In the genomic region with DNA sequence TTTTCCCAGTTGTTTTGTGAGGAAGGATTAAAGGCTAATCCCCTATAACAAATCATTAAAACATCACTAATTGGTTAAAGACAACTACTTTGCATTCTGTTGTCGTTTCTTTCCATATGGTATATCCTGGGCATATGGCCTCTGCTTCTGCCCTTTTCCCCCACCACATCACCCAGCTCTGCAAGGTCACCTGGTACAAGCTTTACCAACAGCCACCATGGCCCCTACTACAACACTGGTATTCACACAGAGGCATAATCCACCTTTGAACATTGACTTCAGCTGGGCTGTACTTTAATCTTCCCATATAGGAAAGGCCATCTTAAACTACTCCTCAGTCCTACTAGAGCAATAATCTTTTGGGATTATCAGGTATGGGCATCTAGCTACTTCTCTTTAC, we compare ENCODE assay signal across 23 cellular contexts.
DNase-seq lines count a peak whose midpoint lies in the region; ATAC-seq and TF ChIP-seq lines count a peak whose summit lies in the region.
"Had no signal": no experiment of that assay in that cellular context is flagged by ENCODE, and none has a peak within 500 bp of the region (broad histone marks: within the 10 kb centered on the region; RNA-seq: fewer than 3 reads in every experiment).

No MANE protein-coding gene starts in this region.

- peaks cover 12% of the 10 kb centered on the region for H3K4me1 ChIP-seq in BLaER1

- H3K27ac ChIP-seq in BLaER1: no peak overlapping the region

- peaks cover 4% of the 10 kb centered on the region for H3K4me1 Mint-ChIP-seq in glutamatergic neuron (ENCODE audit: low read depth, unreplicated experiment)
- H3K4me1 Mint-ChIP-seq: CD4-positive, alpha-beta memory T cell; T-helper 17 cell had no signal

- peak overlapping the region; percentile 38; the same call in 1 of the 2 replicates for H3K4me2 ChIP-seq in BLaER1
- H3K4me2 ChIP-seq: SK-N-SH had no signal

- no peaks in the 10 kb centered on the region for H3K9me3 ChIP-seq in BLaER1
- H3K9me3 ChIP-seq: SK-N-SH had no signal

- H3K27me3 ChIP-seq in BLaER1: no peaks in the 10 kb centered on the region

- ATAC-seq in GM18858 (IDR thresholded peaks at IDR 0.05; ENCODE audit: unreplicated experiment): no peak
- ATAC-seq: HepG2, PC-3, T-helper 17 cell had no signal

- no peak overlapping the region for H3K4me3 Mint-ChIP-seq in glutamatergic neuron (ENCODE audit: unreplicated experiment)
- H3K4me3 Mint-ChIP-seq: CD4-positive, alpha-beta memory T cell; H9; T-helper 17 cell had no signal

- peaks cover 4% of the 10 kb centered on the region for H3K27me3 Mint-ChIP-seq in glutamatergic neuron (ENCODE audit: unreplicated experiment)
- H3K27me3 Mint-ChIP-seq: CD4-positive, alpha-beta memory T cell; T-helper 17 cell had no signal

- peak; percentile 45 for DNase-seq in DMS 273 treated with DMSO at 0.1 percent for 48 hours (lab: John Stamatoyannopoulos, UW)
- DNase-seq in NCI-H524 treated with DMSO at 0.1 percent for 48 hours (lab: John Stamatoyannopoulos, UW): peak; percentile 78
- no peak for DNase-seq in glutamatergic neuron
- DNase-seq in foreskin melanocyte: no peak
- DNase-seq in medulla oblongata (ENCODE audit: extremely low spot score): no peak
- DNase-seq: CD4-positive, alpha-beta memory T cell; COR-L47; DMS153; DND-41; H9; Karpas-422; MV-4-11; NCI-H1105 treated with DMSO at 0.1 percent for 48 hours; NCI-H146; NCI-H2029 treated with DMSO at 0.1 percent for 48 hours; NCI-H526 treated with DMSO at 0.1 percent for 48 hours; NK-92 treated with Interleukin-12 subunit alpha and Interleukin-12 subunit beta, amount 100 ng/mL, for 24 hours; PC-3; SK-N-SH; T-helper 17 cell had no signal

- H3K36me3 Mint-ChIP-seq in glutamatergic neuron (ENCODE audit: unreplicated experiment): no peaks in the 10 kb centered on the region
- H3K36me3 Mint-ChIP-seq: CD4-positive, alpha-beta memory T cell had no signal

- peak overlapping the region; percentile 10 for H3K27ac Mint-ChIP-seq in glutamatergic neuron (ENCODE audit: unreplicated experiment)
- H3K27ac Mint-ChIP-seq: CD4-positive, alpha-beta memory T cell; H9; T-helper 17 cell had no signal

- H3K9me3 Mint-ChIP-seq in glutamatergic neuron (ENCODE audit: unreplicated experiment): no peaks in the 10 kb centered on the region
- H3K9me3 Mint-ChIP-seq: H9 had no signal

- H4K20me1 ChIP-seq in BLaER1: no peaks in the 10 kb centered on the region

- no peak overlapping the region for H3K4me3 ChIP-seq in BLaER1

- TF ChIP-seq CTCF in glutamatergic neuron (IDR thresholded peaks at IDR 0.05; ENCODE audit: partially characterized antibody, unreplicated experiment): no peak

- H3K36me3 ChIP-seq in BLaER1: no peaks in the 10 kb centered on the region

- no peak overlapping the region for H3K9ac ChIP-seq in BLaER1
- H3K9ac ChIP-seq: SK-N-SH had no signal

Comparison
In these comparisons a context has a peak if more than half of its experiments do, and no peak if none do; other contexts are left out.
1. DNase-seq: peak in DMS 273 treated with DMSO at 0.1 percent for 48 hours (single experiment) and NCI-H524 treated with DMSO at 0.1 percent for 48 hours (single experiment); none in glutamatergic neuron (single experiment), foreskin melanocyte (single experiment) and medulla oblongata (single experiment).